In the genomic region with DNA sequence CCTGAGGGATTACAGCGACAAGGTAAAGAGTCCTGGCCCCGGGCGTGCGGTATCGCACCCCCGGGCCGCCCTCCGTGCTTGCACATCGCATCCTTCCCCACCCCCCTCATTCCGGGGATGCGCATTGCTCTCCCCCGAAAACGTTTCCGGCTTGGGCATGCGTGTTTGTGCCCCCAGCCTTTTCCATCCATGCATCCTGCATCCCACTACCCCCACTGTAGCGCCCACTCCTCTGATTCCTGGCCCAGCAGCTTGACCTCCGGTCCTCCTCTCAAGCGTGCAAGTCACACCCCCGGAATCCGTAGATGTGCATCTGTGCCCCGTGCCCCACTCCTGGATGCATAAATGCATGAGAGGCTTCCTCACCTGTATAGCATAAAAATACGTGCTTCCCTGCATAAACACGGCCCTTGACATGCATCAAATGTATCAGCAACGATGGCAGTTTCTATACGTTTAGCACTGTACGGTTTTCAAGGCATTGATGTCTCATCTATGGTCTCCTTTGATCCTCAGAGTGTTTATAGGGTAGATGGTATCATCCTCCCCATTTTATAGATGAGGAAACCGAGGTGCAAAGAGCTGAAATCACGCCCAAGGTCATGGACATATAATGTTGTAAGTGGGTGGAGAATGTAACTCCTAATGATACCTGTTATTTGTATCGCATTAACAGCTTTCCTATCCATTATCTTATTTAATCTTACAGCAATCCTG, we compare ENCODE assay signal across 8 cellular contexts. TPM values are rescaled to one million over a fixed set of nuclear protein-coding genes. Genes with fewer than 3 reads are reported as not detected.
DNase-seq lines count a peak whose midpoint lies in the region; ATAC-seq, FAIRE-seq and TF ChIP-seq lines count a peak whose summit lies in the region.

No MANE protein-coding gene starts in this region.

- ATAC-seq in GM21619 (IDR thresholded peaks at IDR 0.05; ENCODE audit: unreplicated experiment) = no peak

- peak; percentile 41 for FAIRE-seq in GM12891 (lab: Jason Lieb, UNC)

- no peaks in the 10 kb centered on the region for H3K36me3 ChIP-seq in SU-DHL-6 (ENCODE audit: low read length)
- no peaks in the 10 kb centered on the region for H3K36me3 ChIP-seq in parathyroid adenoma (ENCODE audit: control insufficient read depth, insufficient read depth, low read length)

- H3K79me2 ChIP-seq in SU-DHL-6 (ENCODE audit: insufficient read depth, low read length) = no peaks in the 10 kb centered on the region
- H3K79me2 ChIP-seq in parathyroid adenoma = peaks cover 22% of the 10 kb centered on the region

- H3K4me3 ChIP-seq in HFF-Myc (replicated peaks; ENCODE audit: low read depth, low read length) (peak overlapping the region; percentile 86), SU-DHL-6 (ENCODE audit: insufficient read depth, low read length, poor library complexity, severe bottlenecking) (no peak overlapping the region), parathyroid adenoma (ENCODE audit: low read depth, low read length) (peak overlapping the region; percentile 87)

- TF ChIP-seq POLR2A in GM12891 (IDR thresholded peaks at IDR 0.05; ENCODE audit: low read depth, low read length) (no peak), erythroblast (IDR thresholded peaks at IDR 0.05; ENCODE audit: low read length) (no peak)

- H3K9ac ChIP-seq in SU-DHL-6 (ENCODE audit: low read length) (no peak overlapping the region), parathyroid adenoma (peak overlapping the region; percentile 6)

- H2AFZ ChIP-seq in SU-DHL-6 (ENCODE audit: low read depth, low read length, severe bottlenecking) (no peak overlapping the region), parathyroid adenoma (peak overlapping the region; percentile 80)

- peaks cover 6% of the 10 kb centered on the region for H3K4me1 ChIP-seq in parathyroid adenoma

- H3K9me3 ChIP-seq in SU-DHL-6 (ENCODE audit: insufficient read depth, low read length) (no peaks in the 10 kb centered on the region), parathyroid adenoma (ENCODE audit: control insufficient read depth, low read length) (no peaks in the 10 kb centered on the region)

- H3F3A ChIP-seq in SU-DHL-6 (ENCODE audit: insufficient read depth) = no peaks in the 10 kb centered on the region

- H4K20me1 ChIP-seq in SU-DHL-6 (ENCODE audit: low read depth, low read length) = no peaks in the 10 kb centered on the region

- no peak for TF ChIP-seq CTCF in HFF-Myc (IDR thresholded peaks at IDR 0.05; ENCODE audit: low read depth, low read length, missing control alignments)
- TF ChIP-seq CTCF in SU-DHL-6 (IDR thresholded peaks at IDR 0.05; ENCODE audit: insufficient read depth, low read length, poor library complexity, severe bottlenecking) = no peak
- no peak for TF ChIP-seq CTCF in parathyroid adenoma (IDR thresholded peaks at IDR 0.05)

- H3K4me2 ChIP-seq in SU-DHL-6 (ENCODE audit: low read depth, low read length, poor library complexity, severe bottlenecking) (peak overlapping the region; percentile 4), parathyroid adenoma (ENCODE audit: low read length) (peak overlapping the region; percentile 93)

- H3K9me2 ChIP-seq in SU-DHL-6 (replicated peaks; ENCODE audit: insufficient read depth, low read length) = no peaks in the 10 kb centered on the region

- H3K27me3 ChIP-seq in SU-DHL-6 (ENCODE audit: low read length) (no peaks in the 10 kb centered on the region), parathyroid adenoma (ENCODE audit: control insufficient read depth, insufficient read depth, low read length) (no peaks in the 10 kb centered on the region)

- peak; percentile 25 for DNase-seq in GM12891 (ENCODE audit: insufficient read length, low spot score)
- no peak for DNase-seq in HFF-Myc (ENCODE audit: extremely low read depth, low read depth)
- peak; percentile 36 to 57 for DNase-seq in erythroblast (lab: John Stamatoyannopoulos, UW)
- no peak for DNase-seq in NCI-H226
- no peak for DNase-seq in OCI-M1 (lab: John Stamatoyannopoulos, UW)

- H3K27ac ChIP-seq in SU-DHL-6 (ENCODE audit: low read depth, low read length) = no peak overlapping the region
- H3K27ac ChIP-seq in parathyroid adenoma = peak overlapping the region; percentile 96

TF ChIP-seq in GM12891, 5 proteins besides CTCF, POLR2A, EP300 and RAD21:
- TF ChIP-seq TAF1 (IDR thresholded peaks at IDR 0.05; ENCODE audit: low read depth, low read length) = no peak
- TF ChIP-seq POLR2AphosphoS5 (IDR thresholded peaks at IDR 0.05; ENCODE audit: low read depth, low read length) = no peak
- TF ChIP-seq SPI1 (IDR thresholded peaks at IDR 0.05; ENCODE audit: low read depth, low read length) = no peak
- no peak for TF ChIP-seq POU2F2 (IDR thresholded peaks at IDR 0.05; ENCODE audit: low read depth, low read length)
- no peak for TF ChIP-seq PAX5 (IDR thresholded peaks at IDR 0.05; ENCODE audit: insufficient read depth, low read length, severe bottlenecking)

RNA-seq across cellular contexts. Expression of a gene that starts 0.5 kb away (rescaled TPM):
- 3.4 TPM for polyA plus RNA-seq in GM12891 (2012; ENCODE audit: low read depth, missing spikeins)

Comparison
In these comparisons a context has a peak if more than half of its experiments do, and no peak if none do; other contexts are left out.
1. DNase-seq: peak in GM12891 (single experiment) and erythroblast (2 of 2); none in HFF-Myc (single experiment), NCI-H226 (single experiment) and OCI-M1 (single experiment).